21 cellular contexts compared by ENCODE assay signal in the genomic region with DNA sequence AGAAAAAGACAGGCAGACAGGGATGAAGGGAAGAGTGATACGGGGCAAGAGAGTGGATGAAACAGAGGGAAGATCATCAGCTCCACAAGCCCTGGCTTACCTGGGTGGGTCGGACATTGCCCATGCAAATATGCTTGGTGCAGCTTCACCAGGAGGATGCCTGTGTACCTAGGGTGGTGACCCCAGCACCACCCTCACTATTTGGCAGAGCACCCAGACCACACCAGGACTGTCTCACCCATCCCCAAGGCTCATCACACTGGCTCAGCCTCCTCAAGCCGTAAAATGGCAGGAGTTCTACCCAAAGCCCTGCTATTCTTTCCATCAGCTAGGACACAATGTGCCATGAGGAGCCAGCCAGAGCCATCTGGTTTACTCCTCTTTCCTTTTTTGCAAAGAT. TPM values are rescaled to one million over a fixed set of nuclear protein-coding genes. Genes with fewer than 3 reads are reported as not detected.
DNase-seq lines count a peak whose midpoint lies in the region; ATAC-seq, FAIRE-seq and TF ChIP-seq lines count a peak whose summit lies in the region.
"Had no signal": no experiment of that assay in that cellular context is flagged by ENCODE, and none has a peak within 500 bp of the region (broad histone marks: within the 10 kb centered on the region; RNA-seq: fewer than 3 reads in every experiment).

No MANE protein-coding gene starts in this region.

- no peak overlapping the region for H3K14ac ChIP-seq in H1 (ENCODE audit: insufficient read length)

- H3K36me3 ChIP-seq in H1 (ENCODE audit: control insufficient read depth in 2 of 4, insufficient read depth in 4 of 4, low read length in 3 of 4), result 0 out of 8 replicates have a peak, but pooled peaks cover 0 to 3% (median 0%) of the 10 kb centered on the region in 4 experiments
- no peaks in the 10 kb centered on the region for H3K36me3 ChIP-seq in mucosa of rectum (ENCODE audit: control insufficient read depth in 2 of 2, insufficient read depth in 2 of 2, low read length in 2 of 2)
- H3K36me3 ChIP-seq: BE2C had no signal

- H3K79me1 ChIP-seq in H1 (ENCODE audit: low read depth, low read length), result no peaks in the 10 kb centered on the region

- no peaks in the 10 kb centered on the region for H3K9me3 ChIP-seq in H1 (ENCODE audit: insufficient read depth in 2 of 2, low read depth in 1 of 2, low read length in 1 of 2)
- no peaks in the 10 kb centered on the region for H3K9me3 ChIP-seq in mucosa of rectum (ENCODE audit: control insufficient read depth in 2 of 2, low read length in 2 of 2)
- H3K9me3 ChIP-seq: BE2C, Caco-2 had no signal

- POLR2A ChIA-PET in WTC11 (lab: Charles Lee) (no interaction called here), H1 (lab: Charles Lee; ENCODE audit: partially characterized antibody) (no interaction called here)

- H3K23me2 ChIP-seq in H1 (ENCODE audit: low read depth, low read length), result peaks cover 5% of the 10 kb centered on the region; the same call in 1 of the 2 replicates

- H3K23ac ChIP-seq in H1 (ENCODE audit: insufficient read length), result no peak overlapping the region

- H2BK15ac ChIP-seq in H1 (ENCODE audit: low read length), result no peak overlapping the region; the same call in 1 of the 2 replicates

- H3K4me3 Mint-ChIP-seq in WTC11, result no peak overlapping the region
- H3K4me3 Mint-ChIP-seq: CD4-positive, CD25-positive, alpha-beta regulatory T cell had no signal

- peak overlapping the region; percentile 86 for H4K91ac ChIP-seq in H1 (replicated peaks; ENCODE audit: insufficient read length, low read length)

- CTCF ChIA-PET in WTC11 (lab: Charles Lee) (interaction anchor here (0.6 kb wide), 1 partner anchor 132 kb away, joined by 8 read pairs; no protein-coding TSS in a partner anchor), H1 (lab: Charles Lee; ENCODE audit: partially characterized antibody) (interaction anchor here (1.0 kb wide), 1 partner anchor 39 kb away, joined by 3 read pairs; no protein-coding TSS in a partner anchor)

- H4K20me1 ChIP-seq in H1 (replicated peaks in 1 of 2; ENCODE audit: control insufficient read depth in 1 of 2, insufficient read depth in 2 of 2, low read length in 2 of 2), result no peaks in the 10 kb centered on the region

- in situ Hi-C loops in GM13977 (cut with MboI; ENCODE audit: low pct_unique_long_range_greater_than_20kb, low sequenced_read_pairs, unreplicated experiment), result no loop called here

- no peak overlapping the region for H3K4me2 ChIP-seq in H1 (ENCODE audit: insufficient read depth in 1 of 2, low read depth in 2 of 2, low read length in 2 of 2)

- peaks cover 30% of the 10 kb centered on the region for H3K36me3 Mint-ChIP-seq in WTC11
- H3K36me3 Mint-ChIP-seq: CD4-positive, CD25-positive, alpha-beta regulatory T cell had no signal

- WGBS in H1 (ENCODE audit: extremely low coverage in 1 of 2, insufficient coverage in 1 of 2, insufficient read length in 1 of 2, insufficient replicate concordance in 2 of 2, low coverage in 1 of 2, low lambda C conversion rate in 2 of 2, missing lambda C conversion rate in 1 of 2), 2 experiments, result 95% methylated on average over 3 of the region's 3 CpGs; no CpG with 5 or more reads in 1 of the 2 experiments

- ATAC-seq in WTC11, result no peak

- no peak overlapping the region for H3K56ac ChIP-seq in H1 (replicated peaks; ENCODE audit: insufficient read length, low read depth, low read length)

- H2AK5ac ChIP-seq in H1 (ENCODE audit: low read depth, low read length), result peak overlapping the region; percentile 44

- H2BK20ac ChIP-seq in H1 (ENCODE audit: low read length), result peak overlapping the region; percentile 96

- H3K9me3 Mint-ChIP-seq in WTC11, result no peaks in the 10 kb centered on the region

- no peak overlapping the region for H3K27ac ChIP-seq in H1 (ENCODE audit: low read depth, low read length)
- H3K27ac ChIP-seq in mucosa of rectum (ENCODE audit: low read depth in 2 of 2, low read length in 2 of 2), result peak overlapping the region; percentile 69 to 75
- H3K27ac ChIP-seq: GM23248 had no signal

- H4K5ac ChIP-seq in H1 (ENCODE audit: insufficient read length, low read depth, low read length), result no peak overlapping the region

- peak overlapping the region; percentile 95; the same call in 1 of the 2 replicates for H3K27ac Mint-ChIP-seq in WTC11
- H3K27ac Mint-ChIP-seq: CD4-positive, CD25-positive, alpha-beta regulatory T cell had no signal

- peaks cover 57% of the 10 kb centered on the region for H3K4me1 Mint-ChIP-seq in WTC11
- H3K4me1 Mint-ChIP-seq: CD4-positive, CD25-positive, alpha-beta regulatory T cell had no signal

- 0 out of 2 replicates have a peak overlapping the region, but pooled peaks have one; percentile 38 for H3K18ac ChIP-seq in H1 (ENCODE audit: extremely low read depth, low read length)

- peaks cover 6 to 21% (median 16%) of the 10 kb centered on the region in 4 experiments for H3K4me1 ChIP-seq in H1 (replicated peaks in 1 of 4; ENCODE audit: control insufficient read depth in 3 of 4, insufficient read depth in 4 of 4, low read length in 3 of 4)
- H3K4me1 ChIP-seq in mucosa of rectum (ENCODE audit: control insufficient read depth in 2 of 2, insufficient read depth in 2 of 2, low read length in 2 of 2), result peaks cover 13 to 29% of the 10 kb centered on the region in 2 donors
- H3K4me1 ChIP-seq: BE2C had no signal

- H4K8ac ChIP-seq in H1 (ENCODE audit: extremely low read depth, insufficient read depth, low read length), result no peak overlapping the region

- no peaks in the 10 kb centered on the region for H3K79me2 ChIP-seq in H1 (ENCODE audit: control insufficient read depth in 1 of 2, insufficient read depth in 2 of 2, low read length in 2 of 2)

- peak overlapping the region; percentile 58 for H3K4ac ChIP-seq in H1 (replicated peaks; ENCODE audit: insufficient read length, low read depth, low read length)

- peak overlapping the region; percentile 55; the same call in 1 of the 2 replicates for H2BK5ac ChIP-seq in H1 (ENCODE audit: low read depth, low read length)

- H3K27me3 Mint-ChIP-seq in WTC11 (ENCODE audit: low read depth), result no peaks in the 10 kb centered on the region

- no peak overlapping the region for H3K4me3 ChIP-seq in H1 (ENCODE audit: extremely low read depth in 1 of 4, insufficient read depth in 2 of 4, low read depth in 3 of 4, low read length in 4 of 4)
- H3K4me3 ChIP-seq in mucosa of rectum (ENCODE audit: low read length in 2 of 2), result peak overlapping the region in 1 of 2 donors; percentile 20
- H3K4me3 ChIP-seq: GM23248 had no signal

- TF ChIP-seq EP300 in H1 (IDR thresholded peaks at IDR 0.05; ENCODE audit: borderline replicate concordance in 1 of 2, low read depth in 2 of 2, low read length in 2 of 2), result no peak

- H2AFZ ChIP-seq in H1 (ENCODE audit: low read length), result no peak overlapping the region
- H2AFZ ChIP-seq: GM23248 had no signal

- no peak for TF ChIP-seq POLR2A in H1 (IDR thresholded peaks at IDR 0.05; ENCODE audit: control extremely low read depth in 1 of 2, low read depth in 2 of 2, low read length in 2 of 2)

- H3K9ac ChIP-seq in H1 (replicated peaks in 1 of 4; ENCODE audit: extremely low read depth in 1 of 4, low read depth in 3 of 4, low read length in 3 of 4) (no peak overlapping the region), mucosa of rectum (ENCODE audit: low read depth in 1 of 2, low read length in 2 of 2) (no peak overlapping the region)
- H3K9ac ChIP-seq: GM23248 had no signal

- H2BK12ac ChIP-seq in H1 (ENCODE audit: low read depth, low read length), result peak overlapping the region; percentile 65; the same call in 1 of the 2 replicates

- H2BK120ac ChIP-seq in H1 (replicated peaks; ENCODE audit: low read depth, low read length), result no peak overlapping the region

- DNase-seq in WTC11 (ENCODE audit: low spot score), result no peak
- no peak for DNase-seq in H1 (ENCODE audit: low read depth in 1 of 2, low spot score in 2 of 2)
- DNase-seq in urothelium cell line (ENCODE audit: low spot score), result no peak
- no peak for DNase-seq in GM19239 (ENCODE audit: insufficient read length, low spot score)
- DNase-seq in GM13977 (ENCODE audit: low spot score), result no peak
- DNase-seq in activated T-cell treated with anti-CD3 and anti-CD28 coated beads, Interleukin-2, amount 50 U/mL, for 1 hour, result no peak
- DNase-seq: ACHN; BE2C; C1 segment of cervical spinal cord; Caco-2; CD4-positive, CD25-positive, alpha-beta regulatory T cell; DMS79; GDM1; GM23248; HCEC 1CT; KG1 had no signal

- no peak for TF ChIP-seq CTCF in WTC11 (IDR thresholded peaks at IDR 0.05)
- no peak for TF ChIP-seq CTCF in H1 (IDR thresholded peaks at IDR 0.05; ENCODE audit: control extremely low read depth in 1 of 3, insufficient read depth in 1 of 3, low read depth in 1 of 3, low read length in 3 of 3)
- no peak for TF ChIP-seq CTCF in GM13977 (IDR thresholded peaks at IDR 0.05; ENCODE audit: extremely low read depth, insufficient read depth, missing control alignments)

- TF ChIP-seq RAD21 in H1 (IDR thresholded peaks at IDR 0.05 in 1 of 2, conservative IDR thresholded peaks at IDR 0.05 in 1 of 2; ENCODE audit: low read depth in 2 of 2, low read length in 2 of 2), result no peak

- H3K27me3 ChIP-seq in H1 (replicated peaks in 1 of 4; ENCODE audit: control insufficient read depth in 3 of 4, extremely low read depth in 1 of 4, insufficient read depth in 3 of 4, low read length in 3 of 4) (no peaks in the 10 kb centered on the region), mucosa of rectum (ENCODE audit: control insufficient read depth in 2 of 2, insufficient read depth in 2 of 2, low read length in 2 of 2) (peaks cover 0 to 3% of the 10 kb centered on the region in 2 donors)

- FAIRE-seq in H1 (lab: Jason Lieb, UNC) (no peak), urothelium cell line (lab: Jason Lieb, UNC) (peak; percentile 91), GM19239 (lab: Jason Lieb, UNC) (no peak)
- FAIRE-seq: A204.1, D721Med, GM12892, H54 had no signal

TF ChIP-seq in WTC11, 78 proteins besides CTCF, POLR2A, EP300 and RAD21 (continues in another document):
- TF ChIP-seq GTF2I (CRISPR knock-in tag; conservative IDR thresholded peaks at IDR 0.05) (no peak), JUN (CRISPR knock-in tag; IDR thresholded peaks at IDR 0.05) (no peak), SMAD4 (CRISPR knock-in tag; IDR thresholded peaks at IDR 0.05) (no peak), MYBL2 (CRISPR knock-in tag; IDR thresholded peaks at IDR 0.05) (no peak)

TF ChIP-seq in H1, 55 proteins besides CTCF, POLR2A, EP300 and RAD21 (continues in another document):
- no peak for TF ChIP-seq POU5F1 (IDR thresholded peaks at IDR 0.05; ENCODE audit: low read depth, low read length)
- no peak for TF ChIP-seq KDM5A (IDR thresholded peaks at IDR 0.05; ENCODE audit: low read length)
- TF ChIP-seq GTF2F1 (IDR thresholded peaks at IDR 0.05; ENCODE audit: borderline replicate concordance, low read depth, low read length), result no peak

RNA-seq across cellular contexts. Expression of gene GALNT8, which starts 3.0 kb away (rescaled TPM):
- total RNA-seq in WTC11 (2021), result 6.0 to 8.8 TPM (median 7.2 TPM) in 3 replicates
- total RNA-seq in H1 (2021; fragmentation: NEBNext Ultra II Directional; extraction: Animal tissue kit (Norgen Biotek cat#: 25700)), result 5.4 and 8.3 TPM in 2 replicates
- 3.2 and 4.7 TPM in 2 replicates for polyA plus RNA-seq in H1 (2011; rRNA removed)
- 4.7 TPM for polyA plus RNA-seq in H1 (2011; cell fraction: cytosol; rRNA removed)
- polyA plus RNA-seq in H1 (2011; cell fraction: nucleus; rRNA removed), result 10.5 TPM
- 2.8 to 5.7 TPM (median 4.9 TPM) in 4 replicates for polyA plus RNA-seq in H1 (2012, experiment 1 of 2)
- 2.0 TPM for polyA plus RNA-seq in H1 (2012, experiment 2 of 2)
- polyA plus RNA-seq in H1 (2013, experiment 1 of 2), result 2.8 TPM
- polyA plus RNA-seq in H1 (2013, experiment 2 of 2), result 3.2 TPM
- 12.2 and 16.3 TPM in 2 replicates for polyA minus RNA-seq in H1 (2011; rRNA and poly(A)+ RNA removed)
- 5.1 TPM for polyA minus RNA-seq in H1 (2011; cell fraction: cytosol; rRNA and poly(A)+ RNA removed)
- 14.9 TPM for polyA minus RNA-seq in H1 (2011; cell fraction: nucleus; rRNA and poly(A)+ RNA removed)
- total RNA-seq: Caco-2, GM23248 had no signal
- polyA plus RNA-seq: GM23248 had no signal
